In the genomic region with DNA sequence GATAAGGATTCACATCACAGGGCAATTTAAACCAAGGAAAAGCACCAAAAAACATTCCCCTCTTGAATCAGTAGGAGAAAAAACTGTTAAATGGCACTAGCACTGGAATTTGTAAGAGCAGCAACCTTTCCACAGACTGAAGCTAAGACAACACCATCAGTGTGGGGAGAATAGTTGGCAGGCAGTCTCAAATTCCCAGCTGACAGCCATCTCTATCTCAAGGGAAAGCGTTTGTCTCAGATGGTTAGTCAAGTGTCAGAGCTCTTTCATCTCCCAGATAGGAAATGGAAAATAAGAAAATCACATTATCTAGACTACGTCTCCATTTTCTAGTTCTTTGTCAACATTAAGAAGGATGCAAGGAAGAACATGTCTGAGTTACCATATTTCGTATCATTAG, we compare ENCODE assay signal across 19 cellular contexts.
"Had no signal": no experiment of that assay in that cellular context is flagged by ENCODE, and none has a peak within 500 bp of the region (broad histone marks: within the 10 kb centered on the region; RNA-seq: fewer than 3 reads in every experiment).

No MANE protein-coding gene starts in this region.

- H3K36me3 Mint-ChIP-seq: activated CD8-positive, alpha-beta memory T cell treated with anti-CD3 and anti-CD28 coated beads, Interleukin-2, amount 10 ng/mL, durations not matched to agents 7 days and 5 days; activated naive CD4-positive, alpha-beta T cell treated with anti-CD3 and anti-CD28 coated beads, Interleukin-2, amount 10 ng/mL, durations not matched to agents 7 days and 5 days; memory B cell had no signal

- H3K4me3 Mint-ChIP-seq: activated CD4-positive, alpha-beta T cell treated with anti-CD3 and anti-CD28 coated beads, Interleukin-2, amount 10 ng/mL, durations not matched to agents 7 days and 5 days; activated CD8-positive, alpha-beta memory T cell treated with anti-CD3 and anti-CD28 coated beads, Interleukin-2, amount 10 ng/mL, durations not matched to agents 7 days and 5 days; activated CD8-positive, alpha-beta T cell treated with anti-CD3 and anti-CD28 coated beads for 36 hours; activated naive CD4-positive, alpha-beta T cell treated with anti-CD3 and anti-CD28 coated beads, Interleukin-2, amount 10 ng/mL, durations not matched to agents 7 days and 5 days; activated naive CD8-positive, alpha-beta T cell treated with anti-CD3 and anti-CD28 coated beads, Interleukin-2, amount 50 U/mL, for 24 hours; memory B cell; nephron had no signal

- H3K36me3 ChIP-seq: cardiac muscle cell, heart right ventricle, thoracic aorta, upper lobe of right lung had no signal

- H3K4me1 Mint-ChIP-seq: activated CD4-positive, alpha-beta T cell treated with anti-CD3 and anti-CD28 coated beads, Interleukin-2, amount 10 ng/mL, durations not matched to agents 7 days and 5 days; activated CD8-positive, alpha-beta memory T cell treated with anti-CD3 and anti-CD28 coated beads, Interleukin-2, amount 10 ng/mL, durations not matched to agents 7 days and 5 days; activated naive CD4-positive, alpha-beta T cell treated with anti-CD3 and anti-CD28 coated beads, Interleukin-2, amount 10 ng/mL, durations not matched to agents 7 days and 5 days; activated naive CD8-positive, alpha-beta T cell treated with anti-CD3 and anti-CD28 coated beads, Interleukin-2, amount 50 U/mL, for 24 hours; memory B cell had no signal

- H3K27me3 Mint-ChIP-seq: activated CD4-positive, alpha-beta T cell treated with anti-CD3 and anti-CD28 coated beads, Interleukin-2, amount 10 ng/mL, durations not matched to agents 7 days and 5 days; activated CD8-positive, alpha-beta memory T cell treated with anti-CD3 and anti-CD28 coated beads, Interleukin-2, amount 10 ng/mL, durations not matched to agents 7 days and 5 days; activated CD8-positive, alpha-beta T cell treated with anti-CD3 and anti-CD28 coated beads for 36 hours; activated naive CD4-positive, alpha-beta T cell treated with anti-CD3 and anti-CD28 coated beads, Interleukin-2, amount 10 ng/mL, durations not matched to agents 7 days and 5 days had no signal

- H3K4me3 ChIP-seq: body of pancreas, cardiac muscle cell, heart right ventricle, thoracic aorta, upper lobe of right lung had no signal

- H3K27ac ChIP-seq: body of pancreas, cardiac muscle cell, epithelial cell of prostate, heart right ventricle, thoracic aorta, upper lobe of right lung had no signal

- H3K27me3 ChIP-seq: body of pancreas, cardiac muscle cell, upper lobe of right lung had no signal

- H3K27ac Mint-ChIP-seq: activated CD4-positive, alpha-beta T cell treated with anti-CD3 and anti-CD28 coated beads, Interleukin-2, amount 10 ng/mL, durations not matched to agents 7 days and 5 days; activated CD8-positive, alpha-beta memory T cell treated with anti-CD3 and anti-CD28 coated beads, Interleukin-2, amount 10 ng/mL, durations not matched to agents 7 days and 5 days; activated CD8-positive, alpha-beta T cell treated with anti-CD3 and anti-CD28 coated beads for 36 hours; activated naive CD4-positive, alpha-beta T cell treated with anti-CD3 and anti-CD28 coated beads, Interleukin-2, amount 10 ng/mL, durations not matched to agents 7 days and 5 days; activated naive CD8-positive, alpha-beta T cell treated with anti-CD3 and anti-CD28 coated beads, Interleukin-2, amount 50 U/mL, for 24 hours; memory B cell had no signal

- ATAC-seq: activated CD8-positive, alpha-beta memory T cell treated with anti-CD3 and anti-CD28 coated beads, Interleukin-2, amount 10 ng/mL, durations not matched to agents 7 days and 5 days; activated CD8-positive, alpha-beta T cell treated with anti-CD3 and anti-CD28 coated beads for 36 hours; activated naive CD8-positive, alpha-beta T cell treated with anti-CD3 and anti-CD28 coated beads, Interleukin-2, amount 50 U/mL, for 24 hours; body of pancreas; heart right ventricle; upper lobe of right lung had no signal

- H3K4me1 ChIP-seq: body of pancreas, heart right ventricle, upper lobe of right lung had no signal

- H3K9me3 Mint-ChIP-seq: activated CD4-positive, alpha-beta T cell treated with anti-CD3 and anti-CD28 coated beads, Interleukin-2, amount 10 ng/mL, durations not matched to agents 7 days and 5 days; activated naive CD4-positive, alpha-beta T cell treated with anti-CD3 and anti-CD28 coated beads, Interleukin-2, amount 10 ng/mL, durations not matched to agents 7 days and 5 days; activated naive CD8-positive, alpha-beta T cell treated with anti-CD3 and anti-CD28 coated beads, Interleukin-2, amount 50 U/mL, for 24 hours; memory B cell; nephron had no signal

- DNase-seq: activated CD4-positive, alpha-beta T cell treated with anti-CD3 and anti-CD28 coated beads, Interleukin-2, amount 10 ng/mL, durations not matched to agents 7 days and 5 days; activated CD8-positive, alpha-beta memory T cell treated with anti-CD3 and anti-CD28 coated beads, Interleukin-2, amount 10 ng/mL, durations not matched to agents 7 days and 5 days; activated CD8-positive, alpha-beta T cell treated with anti-CD3 and anti-CD28 coated beads for 36 hours; activated effector memory CD4-positive, alpha-beta T cell treated with anti-CD3 and anti-CD28 coated beads, Interleukin-2, amount 50 U/mL, for 16 hours; activated naive CD4-positive, alpha-beta T cell treated with anti-CD3 and anti-CD28 coated beads, Interleukin-2, amount 10 ng/mL, durations not matched to agents 7 days and 5 days; activated naive CD8-positive, alpha-beta T cell treated with anti-CD3 and anti-CD28 coated beads, Interleukin-2, amount 50 U/mL, for 24 hours; activated T-cell treated with anti-CD3 and anti-CD28 coated beads for 4 hours; body of pancreas; cortex of kidney; heart right ventricle; retina; stimulated activated CD4-positive, alpha-beta T cell treated with anti-CD3 and anti-CD28 coated beads, Interleukin-2, amount 100 ng/mL, for 48 hours; stimulated activated naive CD4-positive, alpha-beta T cell; upper lobe of right lung had no signal

- H3K9me3 ChIP-seq: body of pancreas, heart right ventricle, thoracic aorta, upper lobe of right lung had no signal
